8 cellular contexts compared by ENCODE assay signal in the genomic region with DNA sequence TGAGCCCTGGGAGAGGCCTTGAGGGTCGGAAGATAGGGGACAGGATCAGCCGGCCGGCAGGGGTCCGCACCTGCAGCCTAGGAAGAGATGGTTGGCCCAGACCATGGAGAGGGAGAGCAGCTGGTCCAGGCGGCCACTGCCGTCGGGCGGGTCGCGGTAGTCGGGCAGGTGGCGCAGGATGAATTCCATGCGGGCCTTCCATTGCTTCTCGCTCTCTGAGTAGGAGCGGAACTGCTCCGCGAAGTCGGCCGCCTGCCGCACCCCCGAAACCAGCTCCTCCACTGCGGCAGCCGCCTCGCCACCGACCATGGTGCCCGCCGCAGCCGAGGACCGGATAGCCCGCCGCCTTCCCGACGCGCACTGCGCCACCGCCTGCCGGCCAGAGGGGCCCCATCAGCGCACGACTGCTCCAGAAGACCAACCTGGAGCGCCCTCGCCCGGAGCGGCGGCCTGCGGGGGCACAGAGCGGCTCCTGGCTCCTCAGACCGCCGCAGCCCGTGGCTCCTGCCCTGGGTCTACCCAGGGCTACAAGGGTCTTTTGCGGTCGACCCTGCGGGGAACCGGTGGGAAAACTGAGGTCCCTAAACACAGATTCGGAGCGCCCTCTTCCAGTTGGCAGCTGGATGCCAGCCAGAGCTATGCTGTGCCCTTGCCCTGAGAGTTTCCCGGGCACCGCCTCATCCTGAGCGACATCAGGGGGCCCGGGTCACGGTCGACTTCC. TPM values are rescaled to one million over a fixed set of nuclear protein-coding genes. Genes with fewer than 3 reads are reported as not detected.
DNase-seq lines count a peak whose midpoint lies in the region; ATAC-seq, FAIRE-seq and TF ChIP-seq lines count a peak whose summit lies in the region.

A gene with protein sequence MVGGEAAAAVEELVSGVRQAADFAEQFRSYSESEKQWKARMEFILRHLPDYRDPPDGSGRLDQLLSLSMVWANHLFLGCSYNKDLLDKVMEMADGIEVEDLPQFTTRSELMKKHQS (minus strand): TSS at position 336 of the 721 bp plus-strand sequence. CDS start 27 bp downstream, at position 309.

- H3K27ac Mint-ChIP-seq in T-helper 17 cell, result peak within 1 kb of the TSS; percentile 90

- H3K27ac ChIP-seq in left ventricle myocardium inferior (replicated peaks), result peak within 1 kb of the TSS; percentile 93

- peak within 1 kb of the TSS; percentile 88 for H3K4me3 ChIP-seq in left ventricle myocardium inferior

- H3K4me1 ChIP-seq in left ventricle myocardium inferior, result peaks cover 44% of the 10 kb centered on the region

- H3K27me3 ChIP-seq in left ventricle myocardium inferior (ENCODE audit: low read depth), result no peaks in the 10 kb centered on the region

- no peaks in the 10 kb centered on the region for H3K36me3 ChIP-seq in left ventricle myocardium inferior

- intact Hi-C loops in left ventricle myocardium inferior (cut with micrococcal nuclease), result loop anchor here (5.0 to 10.0 kb wide), 2 partner anchors 56 to 97 kb away; no protein-coding TSS in a partner anchor

- TF ChIP-seq CTCF in left ventricle myocardium inferior (IDR thresholded peaks at IDR 0.05; ENCODE audit: borderline replicate concordance), result peak; percentile 86

- peak; percentile 89 for TF ChIP-seq POLR2A in GM15510 (IDR thresholded peaks at IDR 0.05; ENCODE audit: borderline replicate concordance, extremely low read depth, insufficient read length)

- DNase-seq in NCI-H1436 (lab: John Stamatoyannopoulos, UW), result peak; percentile 79
- peak; percentile 79 to 92 (median 82) for DNase-seq in T-helper 17 cell
- DNase-seq in amygdala (lab: John Stamatoyannopoulos, UW), result peak; percentile 43 to 95 (median 84)
- peak; percentile 92 for DNase-seq in left ventricle myocardium inferior
- peak; percentile 57 for DNase-seq in pulmonary artery endothelial cell (ENCODE audit: low read depth, low spot score)
- DNase-seq in urothelium cell line (ENCODE audit: low spot score), result peak; percentile 92

- peak; percentile 92 for ATAC-seq in HG02840 (IDR thresholded peaks at IDR 0.05; ENCODE audit: low FRiP score, unreplicated experiment)
- peak; percentile 100 for ATAC-seq in T-helper 17 cell

- no peaks in the 10 kb centered on the region for H3K9me3 ChIP-seq in T-helper 17 cell (ENCODE audit: control insufficient read depth, low read length, poor library complexity, severe bottlenecking)
- H3K9me3 ChIP-seq in left ventricle myocardium inferior (replicated peaks), result no peaks in the 10 kb centered on the region

- H3K4me1 Mint-ChIP-seq in T-helper 17 cell, result peaks cover 20% of the 10 kb centered on the region

- peak within 1 kb of the TSS; percentile 94 for H3K4me3 Mint-ChIP-seq in T-helper 17 cell

- FAIRE-seq in urothelium cell line (lab: Jason Lieb, UNC), result peak; percentile 40

- no peaks in the 10 kb centered on the region for H3K27me3 Mint-ChIP-seq in T-helper 17 cell

- H3K36me3 Mint-ChIP-seq in T-helper 17 cell (ENCODE audit: low read depth), result peaks cover 2% of the 10 kb centered on the region

RNA-seq across cellular contexts. Expression of the gene that starts here (rescaled TPM):
- total RNA-seq in T-helper 17 cell (10 to 100 TPM; 16.6 to 17.5 TPM), left ventricle myocardium inferior (39.6 TPM), pulmonary artery endothelial cell (49.1 and 60.0 TPM in 2 replicates)

Comparison
In these comparisons a context has a peak if more than half of its experiments do, and no peak if none do; other contexts are left out.
1. Peak in every context shown above with its lines: DNase-seq, ATAC-seq, H3K4me3 ChIP-seq and H3K27ac ChIP-seq.